Comparison of ENCODE assay signal across 8 cellular contexts in the genomic region with DNA sequence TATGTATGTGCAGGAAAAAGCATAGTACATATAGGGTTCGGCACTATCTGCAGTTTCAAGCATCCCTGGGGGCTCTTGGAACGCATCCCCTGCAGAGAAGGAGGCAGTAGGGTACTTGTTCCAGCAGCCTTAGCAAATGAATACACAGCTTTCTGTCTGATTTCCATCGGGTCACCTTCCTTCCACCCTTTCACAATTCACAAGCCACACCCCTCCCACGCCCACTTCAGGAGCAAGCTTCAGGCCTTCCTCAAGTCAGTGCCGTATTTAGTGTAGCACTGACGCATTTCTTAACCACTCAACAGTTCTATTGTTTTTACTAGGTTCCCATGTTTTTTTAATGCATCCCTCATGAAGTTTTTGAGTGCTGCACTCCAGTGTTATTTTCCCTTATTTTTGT.
DNase-seq lines count a peak whose midpoint lies in the region; ATAC-seq, FAIRE-seq and TF ChIP-seq lines count a peak whose summit lies in the region.

No MANE protein-coding gene starts in this region.

- H3K36me3 ChIP-seq in uterus: no peaks in the 10 kb centered on the region

- no TSS peak for BruUV-seq in Calu3 (replicated peaks; lab: Mats Ljungman, UMichigan)

- H3K9me3 Mint-ChIP-seq in Calu3 (ENCODE audit: low read depth, unreplicated experiment): no peaks in the 10 kb centered on the region

- H3K27ac ChIP-seq in uterus: no peak overlapping the region

- H3K4me3 ChIP-seq in uterus: no peak overlapping the region

- intact Hi-C loops in Calu3 (cut with micrococcal nuclease; ENCODE audit: unreplicated experiment): no loop called here
- intact Hi-C loops in left ventricle myocardium superior (cut with micrococcal nuclease): no loop called here
- intact Hi-C loops in uterus (cut with DNase I; ENCODE audit: low total_unique reads): no loop called here

- H3K4me1 ChIP-seq in uterus: no peaks in the 10 kb centered on the region

- peak; percentile 41 for ATAC-seq in HG03565 (IDR thresholded peaks at IDR 0.05; ENCODE audit: unreplicated experiment)
- ATAC-seq in left ventricle myocardium superior: peak; percentile 30

- FAIRE-seq in RCC 7860 (lab: Jason Lieb, UNC): no peak

- H3K4me1 Mint-ChIP-seq in Calu3 (ENCODE audit: low read depth, unreplicated experiment): peaks cover 25% of the 10 kb centered on the region

- peak overlapping the region; percentile 20 for H3K4me3 Mint-ChIP-seq in Calu3 (ENCODE audit: low read depth, unreplicated experiment)

- peaks cover 6% of the 10 kb centered on the region for H3K36me3 Mint-ChIP-seq in Calu3 (ENCODE audit: insufficient read depth, unreplicated experiment)

- TF ChIP-seq CTCF in Calu3 (IDR thresholded peaks at IDR 0.05; ENCODE audit: unreplicated experiment) (no peak), uterus (IDR thresholded peaks at IDR 0.05) (no peak)

- no peaks in the 10 kb centered on the region for H3K9me3 ChIP-seq in uterus

- no peak for TF ChIP-seq POLR2A in uterus (IDR thresholded peaks at IDR 0.05)

- CTCF ChIA-PET in Calu3 (lab: Charles Lee): no interaction called here

- H3K27me3 ChIP-seq in uterus: no peaks in the 10 kb centered on the region

- H3K27me3 Mint-ChIP-seq in Calu3 (ENCODE audit: unreplicated experiment): no peaks in the 10 kb centered on the region

- H3K27ac Mint-ChIP-seq in Calu3 (ENCODE audit: unreplicated experiment): peak overlapping the region; percentile 80

- DNase-seq in Calu3 (peak; percentile 86), RCC 7860 (ENCODE audit: low spot score) (peak; percentile 37), left ventricle myocardium superior (no peak), uterus (peak; percentile 56 to 63), T-helper 1 cell (no peak), DMS114 treated with DMSO at 0.1 percent for 48 hours (lab: John Stamatoyannopoulos, UW; ENCODE audit: unreplicated experiment) (no peak)
- DNase-seq in activated naive CD4-positive, alpha-beta T cell (lab: John Stamatoyannopoulos, UW): no peak

Comparison
In these comparisons a context has a peak if more than half of its experiments do, and no peak if none do; other contexts are left out.
1. DNase-seq: peak in Calu3 (single experiment), RCC 7860 (single experiment) and uterus (2 of 2); none in left ventricle myocardium superior (single experiment), T-helper 1 cell (0 of 5), activated naive CD4-positive, alpha-beta T cell (0 of 4) and DMS114 treated with DMSO at 0.1 percent for 48 hours (single experiment).